ENCODE assay signal across 25 cellular contexts in the genomic region with DNA sequence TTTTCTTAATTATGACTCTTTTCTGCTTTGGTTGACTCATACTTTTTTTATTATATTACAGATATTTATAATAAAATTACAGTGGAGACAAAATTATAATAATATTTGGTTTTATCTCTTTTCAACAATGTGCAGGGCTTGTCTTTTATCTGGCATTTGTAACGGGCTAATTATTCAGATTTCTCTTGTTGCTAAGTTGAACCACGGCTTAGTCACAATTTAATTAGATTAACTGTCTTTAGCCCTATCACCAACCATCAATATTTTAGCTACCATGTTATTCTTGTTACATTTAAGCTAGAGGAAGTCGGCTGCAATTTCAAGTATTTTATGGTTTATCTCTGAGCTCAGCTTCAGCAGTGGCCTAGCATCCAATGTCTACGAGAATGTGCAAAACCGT.
"Had no signal": no experiment of that assay in that cellular context is flagged by ENCODE, and none has a peak within 500 bp of the region (broad histone marks: within the 10 kb centered on the region; RNA-seq: fewer than 3 reads in every experiment).

No MANE protein-coding gene starts in this region.

- H3K27ac ChIP-seq: colonic mucosa, coronary artery, dorsolateral prefrontal cortex, epithelial cell of prostate, esophagus muscularis mucosa, esophagus squamous epithelium, foreskin keratinocyte, gastrocnemius medialis, gastroesophageal sphincter, heart left ventricle, heart right ventricle had no signal

- DNase-seq: colonic mucosa; cortex of kidney; dermis blood vessel endothelial cell; dorsolateral prefrontal cortex; effector CD4-positive, alpha-beta T cell; effector CD8-positive, alpha-beta T cell; effector memory CD4-positive, alpha-beta T cell; effector memory CD8-positive, alpha-beta T cell; endodermal cell; erythroblast; esophagus squamous epithelium; foreskin fibroblast; foreskin keratinocyte; foreskin melanocyte; gastrocnemius medialis; glutamatergic neuron; head of caudate nucleus; heart left ventricle; heart right ventricle had no signal

- H3K9me3 Mint-ChIP-seq: endodermal cell had no signal

- ATAC-seq: effector memory CD8-positive, alpha-beta T cell; esophagus mucosa; foreskin keratinocyte; gastrocnemius medialis; gastroesophageal sphincter; heart left ventricle; heart right ventricle had no signal

- H3K9me3 ChIP-seq: colonic mucosa, esophagus muscularis mucosa, esophagus squamous epithelium, gastrocnemius medialis, gastroesophageal sphincter, heart left ventricle had no signal

- H3K4me1 ChIP-seq: colonic mucosa, esophagus muscularis mucosa, esophagus squamous epithelium, foreskin keratinocyte, gastrocnemius medialis, gastroesophageal sphincter, heart left ventricle, heart right ventricle had no signal

- H3K36me3 ChIP-seq: colonic mucosa, esophagus muscularis mucosa, esophagus squamous epithelium, gastrocnemius medialis, gastroesophageal sphincter, heart left ventricle, heart right ventricle had no signal

- H3K27ac Mint-ChIP-seq: dendritic cell treated with granulocyte-macrophage colony-stimulating factor and Interleukin-4, amounts not matched to agents 40 ng/mL and 50 ng/mL, for 4 days; effector memory CD8-positive, alpha-beta T cell; endodermal cell had no signal

- H3K27me3 Mint-ChIP-seq: dendritic cell treated with granulocyte-macrophage colony-stimulating factor and Interleukin-4, amounts not matched to agents 40 ng/mL and 50 ng/mL, for 4 days; effector memory CD8-positive, alpha-beta T cell had no signal

- H3K4me1 Mint-ChIP-seq: endodermal cell had no signal

- H3K27me3 ChIP-seq: colonic mucosa, esophagus muscularis mucosa, esophagus squamous epithelium, foreskin keratinocyte, gastrocnemius medialis, gastroesophageal sphincter, heart left ventricle, heart right ventricle had no signal

- H3K4me3 Mint-ChIP-seq: dendritic cell treated with granulocyte-macrophage colony-stimulating factor and Interleukin-4, amounts not matched to agents 40 ng/mL and 50 ng/mL, for 4 days; effector memory CD8-positive, alpha-beta T cell; endodermal cell had no signal

- H3K4me3 ChIP-seq: colonic mucosa, coronary artery, dorsolateral prefrontal cortex, esophagus muscularis mucosa, esophagus squamous epithelium, gastrocnemius medialis, gastroesophageal sphincter, heart left ventricle, heart right ventricle had no signal
